1 cellular context compared by ENCODE assay signal in genomic region chr5:35754481-35754880, GRCh38.
TF ChIP-seq lines count a peak whose summit lies in the region.

No MANE protein-coding gene starts in this region.

TF ChIP-seq in H1, 55 proteins besides CTCF, POLR2A, EP300 and RAD21 (continued from another document):
- no peak for TF ChIP-seq TBP (IDR thresholded peaks at IDR 0.05; ENCODE audit: low read depth, low read length)
- no peak for TF ChIP-seq CHD1 (IDR thresholded peaks at IDR 0.05; ENCODE audit: low read depth, low read length)
- TF ChIP-seq RXRA (IDR thresholded peaks at IDR 0.05; ENCODE audit: insufficient read depth, low read depth, low read length), result no peak
- no peak for TF ChIP-seq EZH2 (IDR thresholded peaks at IDR 0.05; ENCODE audit: low read depth, low read length, severe bottlenecking)
- TF ChIP-seq SP1 (IDR thresholded peaks at IDR 0.05; ENCODE audit: low read depth, low read length), result no peak
- no peak for TF ChIP-seq FOSL1 (IDR thresholded peaks at IDR 0.05; ENCODE audit: insufficient read depth, low read depth, low read length)
- no peak for TF ChIP-seq CBX8 (IDR thresholded peaks at IDR 0.05; ENCODE audit: borderline replicate concordance, low read depth, low read length)
- TF ChIP-seq TCF12 (IDR thresholded peaks at IDR 0.05; ENCODE audit: low read depth, low read length), result no peak
- TF ChIP-seq E2F6 (IDR thresholded peaks at IDR 0.05), result no peak
- TF ChIP-seq CHD7 (IDR thresholded peaks at IDR 0.05; ENCODE audit: insufficient replicate concordance, low read length), result peak; percentile 57
- TF ChIP-seq ATF3 (IDR thresholded peaks at IDR 0.05; ENCODE audit: insufficient read depth, low read depth, low read length), result no peak
